8 cellular contexts compared by ENCODE assay signal in the genomic region with DNA sequence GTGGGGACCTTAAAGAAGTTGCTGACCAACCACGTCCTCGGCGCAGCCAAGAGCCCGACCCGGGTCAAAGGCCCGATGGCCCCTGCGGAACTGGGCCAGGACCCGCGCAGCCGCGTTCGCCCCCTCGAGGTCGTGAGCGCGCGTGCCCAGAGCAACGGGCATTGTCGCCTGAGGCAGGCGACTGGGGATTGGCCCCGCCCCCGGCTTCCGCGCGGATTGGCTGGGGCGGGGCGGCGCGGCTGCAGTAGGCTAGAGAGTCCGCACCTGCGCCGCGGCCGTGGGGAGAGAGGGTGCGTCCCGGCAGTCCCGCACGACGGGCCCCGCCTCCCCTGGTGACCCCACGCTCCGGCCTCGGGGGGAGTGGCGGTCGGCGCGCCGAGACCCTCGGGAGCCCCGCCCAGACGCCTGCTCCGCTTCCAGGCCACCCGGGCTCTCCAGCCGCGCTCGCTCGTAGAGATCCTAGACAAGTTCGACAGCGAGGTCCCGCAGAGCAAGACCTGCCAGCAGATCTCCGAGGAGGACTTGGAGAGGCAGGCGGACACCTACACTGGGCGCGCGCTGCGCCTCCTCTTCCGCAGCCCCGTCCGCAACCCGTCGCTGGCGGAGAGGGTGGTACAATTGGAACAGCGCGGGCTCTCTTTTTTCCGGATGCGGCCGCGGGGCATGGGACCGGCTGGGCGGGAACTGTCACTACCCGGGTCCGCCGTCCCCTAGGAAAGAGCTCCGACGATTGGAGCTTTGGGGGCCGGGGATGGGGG. TPM values are rescaled to one million over a fixed set of nuclear protein-coding genes. Genes with fewer than 3 reads are reported as not detected.
DNase-seq lines count a peak whose midpoint lies in the region; ATAC-seq, FAIRE-seq and TF ChIP-seq lines count a peak whose summit lies in the region.

No MANE protein-coding gene starts in this region.

- intact Hi-C loops in Calu3 (cut with micrococcal nuclease; ENCODE audit: unreplicated experiment): no loop called here

- TF ChIP-seq EP300 in gastroesophageal sphincter (IDR thresholded peaks at IDR 0.05): no peak

- ATAC-seq in GM21367 (IDR thresholded peaks at IDR 0.05; ENCODE audit: unreplicated experiment) (peak; percentile 52), gastroesophageal sphincter (peak; percentile 75)

- H3K36me3 Mint-ChIP-seq in Calu3 (ENCODE audit: insufficient read depth, unreplicated experiment): peaks cover 46% of the 10 kb centered on the region

- H3K27ac ChIP-seq in KMS-11 (peak overlapping the region; percentile 19; the same call in 1 of the 2 replicates), gastroesophageal sphincter (peak overlapping the region in 1 of 4 donors; percentile 17), trophoblast cell (ENCODE audit: low read depth, low read length) (peak overlapping the region; percentile 77)

- CTCF ChIA-PET in Calu3 (lab: Charles Lee): interaction anchor here (0.6 to 1.0 kb wide), 4 partner anchors 11 to 268 kb away, joined by 3 to 6 read pairs (median 4); no protein-coding TSS in a partner anchor

- H3K18ac ChIP-seq in trophoblast cell (ENCODE audit: low read length): peak overlapping the region; percentile 62

- H3K4me1 Mint-ChIP-seq in Calu3 (ENCODE audit: low read depth, unreplicated experiment): peaks cover 13% of the 10 kb centered on the region

- peak; percentile 13 to 15 for TF ChIP-seq POLR2A in gastroesophageal sphincter (IDR thresholded peaks at IDR 0.05)

- peak overlapping the region; percentile 14 for H2BK12ac ChIP-seq in trophoblast cell (ENCODE audit: low read length)

- H3K4me3 ChIP-seq in KMS-11 (IDR thresholded peaks at IDR 0.05; ENCODE audit: insufficient read depth, low read depth, low read length) (no peak overlapping the region), gastroesophageal sphincter (peak overlapping the region; percentile 25 to 51), trophoblast cell (ENCODE audit: low read depth, low read length) (peak overlapping the region; percentile 68)

- no peak overlapping the region for H3K4ac ChIP-seq in trophoblast cell (ENCODE audit: low read depth, low read length)

- 1% methylated on average over 13 of the region's 86 CpGs; no CpG with 5 or more reads in 1 of the 2 donors for WGBS in gastroesophageal sphincter (ENCODE audit: low coverage in 1 of 2), 2 donors
- no CpG with 5 or more reads among the region's 86 CpGs for WGBS in trophoblast cell (ENCODE audit: extremely low coverage, insufficient coverage, insufficient read length)

- DNase-seq in Calu3 (peak; percentile 91), RCC 7860 (ENCODE audit: low spot score) (peak; percentile 12), trophoblast cell (peak; percentile 78 to 86), ureter (ENCODE audit: low spot score) (peak; percentile 70)
- DNase-seq in activated T-helper 1 cell treated with anti-CD3 and anti-CD28 coated beads, Interleukin-2, amount 50 U/mL, for 16 hours (ENCODE audit: low read depth in 1 of 2, low spot score in 1 of 2): peak; percentile 48 to 71

- no TSS peak for BruUV-seq in Calu3 (replicated peaks; lab: Mats Ljungman, UMichigan)

- H2BK120ac ChIP-seq in trophoblast cell (ENCODE audit: insufficient read depth, low read length, poor library complexity): peak overlapping the region; percentile 47

- H3K36me3 ChIP-seq in KMS-11 (ENCODE audit: insufficient read depth) (no peaks in the 10 kb centered on the region; the same call in 1 of the 2 replicates), gastroesophageal sphincter (no peaks in the 10 kb centered on the region), trophoblast cell (ENCODE audit: control insufficient read depth in 1 of 2, insufficient read depth in 2 of 2, low read length in 2 of 2) (peaks cover 9 to 14% of the 10 kb centered on the region in 2 experiments)

- peaks cover 17% of the 10 kb centered on the region for H3K4me1 ChIP-seq in KMS-11 (ENCODE audit: low read depth, poor library complexity, severe bottlenecking)
- peaks cover 0 to 18% (median under 1%) of the 10 kb centered on the region in 3 donors for H3K4me1 ChIP-seq in gastroesophageal sphincter
- peaks cover 23 to 29% of the 10 kb centered on the region in 2 experiments for H3K4me1 ChIP-seq in trophoblast cell (ENCODE audit: control insufficient read depth in 1 of 2, insufficient read depth in 2 of 2, low read length in 2 of 2)

- H2AK5ac ChIP-seq in trophoblast cell (ENCODE audit: low read length): no peak overlapping the region

- H4K12ac ChIP-seq in trophoblast cell (ENCODE audit: low read depth, low read length): peak overlapping the region; percentile 76

- H4K91ac ChIP-seq in trophoblast cell (ENCODE audit: low read depth, low read length): peak overlapping the region; percentile 81

- FAIRE-seq in RCC 7860 (lab: Jason Lieb, UNC): no peak

- TF ChIP-seq CTCF in Calu3 (IDR thresholded peaks at IDR 0.05; ENCODE audit: unreplicated experiment) (peak; percentile 22), KMS-11 (conservative IDR thresholded peaks at IDR 0.05; ENCODE audit: low read depth, low read length) (peak; percentile 39; the same call in 1 of the 2 replicates), gastroesophageal sphincter (IDR thresholded peaks at IDR 0.05) (no peak)

- H3K27ac Mint-ChIP-seq in Calu3 (ENCODE audit: unreplicated experiment): peak overlapping the region; percentile 70

- H3K9ac ChIP-seq in KMS-11: peak overlapping the region; percentile 45; the same call in 1 of the 2 replicates
- H3K9ac ChIP-seq in trophoblast cell (ENCODE audit: low read length): peak overlapping the region; percentile 10

- no peaks in the 10 kb centered on the region for H3K9me3 ChIP-seq in gastroesophageal sphincter
- H3K9me3 ChIP-seq in trophoblast cell (ENCODE audit: insufficient read depth, low read depth, low read length): peaks cover under 1% of the 10 kb centered on the region

- H4K8ac ChIP-seq in trophoblast cell (ENCODE audit: low read depth, low read length): peak overlapping the region; percentile 23

- H4K20me1 ChIP-seq in KMS-11 (ENCODE audit: insufficient read depth): no peaks in the 10 kb centered on the region

- peaks cover 10% of the 10 kb centered on the region; the same call in 1 of the 2 replicates for H3K79me2 ChIP-seq in KMS-11 (ENCODE audit: insufficient read depth, low read depth)
- peaks cover 4% of the 10 kb centered on the region for H3K79me2 ChIP-seq in trophoblast cell (ENCODE audit: control insufficient read depth, insufficient read depth, low read length, poor library complexity)

- peaks cover 18% of the 10 kb centered on the region for H3K79me1 ChIP-seq in trophoblast cell (ENCODE audit: low read length)

- H3K23ac ChIP-seq in trophoblast cell (ENCODE audit: low read length): no peak overlapping the region

- H3K27me3 ChIP-seq in KMS-11 (ENCODE audit: insufficient read depth, low read depth) (no peaks in the 10 kb centered on the region), gastroesophageal sphincter (peaks cover 78% of the 10 kb centered on the region), trophoblast cell (ENCODE audit: insufficient read depth, low read length) (no peaks in the 10 kb centered on the region)

- peak overlapping the region; percentile 44 for H2BK5ac ChIP-seq in trophoblast cell (ENCODE audit: low read depth, low read length, poor library complexity)

- no peaks in the 10 kb centered on the region for H3K27me3 Mint-ChIP-seq in Calu3 (ENCODE audit: unreplicated experiment)

- peak overlapping the region; percentile 87 for H3K4me3 Mint-ChIP-seq in Calu3 (ENCODE audit: low read depth, unreplicated experiment)

- peak overlapping the region; percentile 78 for H2AFZ ChIP-seq in KMS-11 (ENCODE audit: low read depth)
- peak overlapping the region; percentile 91 for H2AFZ ChIP-seq in trophoblast cell (ENCODE audit: insufficient read depth, low read length, poor library complexity)

- peak overlapping the region; percentile 63 for H3K4me2 ChIP-seq in KMS-11
- peak overlapping the region; percentile 72 for H3K4me2 ChIP-seq in trophoblast cell (ENCODE audit: low read length)

- H3K14ac ChIP-seq in trophoblast cell (ENCODE audit: low read length): peak overlapping the region; percentile 92

- H3K9me3 Mint-ChIP-seq in Calu3 (ENCODE audit: low read depth, unreplicated experiment): no peaks in the 10 kb centered on the region

RNA-seq across cellular contexts. Expression of a gene that starts 8.3 kb away (rescaled TPM):
- total RNA-seq in Calu3 (2022) (46.9 and 50.5 TPM in 2 replicates), gastroesophageal sphincter (10 to 100 TPM; 18.6 to 38.0 (median 22.4) TPM), ureter (62.9 TPM)
- polyA plus RNA-seq in trophoblast cell (2013): 31.0 and 32.4 TPM in 2 replicates

RNA-seq across cellular contexts. Expression of a gene that starts 15.4 kb away (rescaled TPM):
- total RNA-seq in Calu3 (2022): 87.0 and 88.2 TPM in 2 replicates
- 10 to 100 TPM; 20.7 to 44.1 (median 30.5) TPM for total RNA-seq in gastroesophageal sphincter
- polyA plus RNA-seq in trophoblast cell (2013): 59.2 and 63.2 TPM in 2 replicates
- 28.1 TPM for total RNA-seq in ureter

RNA-seq across cellular contexts. Expression of a gene that starts 25.0 kb away (rescaled TPM):
- total RNA-seq in Calu3 (2022) (0.17 TPM in 1 of 2 replicates, not detected in the other), gastroesophageal sphincter (1 to 10 TPM in 1 of 4 donors, under 1 TPM in 3; 0.16 to 1.3 (median 0.20) TPM), ureter (0.57 TPM)
- 0.41 and 0.42 TPM in 2 replicates for polyA plus RNA-seq in trophoblast cell (2013)

RNA-seq across cellular contexts. Expression of a gene that starts 27.7 kb away (rescaled TPM):
- 57.9 and 64.2 TPM in 2 replicates for total RNA-seq in Calu3 (2022)
- 10 to 100 TPM; 13.1 to 23.6 (median 22.1) TPM for total RNA-seq in gastroesophageal sphincter
- 18.4 and 21.0 TPM in 2 replicates for polyA plus RNA-seq in trophoblast cell (2013)
- total RNA-seq in ureter: 27.2 TPM

Comparison
In these comparisons a context has a peak if more than half of its experiments do, and no peak if none do; other contexts are left out.
1. DNase-seq: peak in every context shown above with its lines; median percentile 91 in Calu3; 82 in trophoblast cell; 70 in ureter; 60 in activated T-helper 1 cell treated with anti-CD3 and anti-CD28 coated beads, Interleukin-2, amount 50 U/mL, for 16 hours; 12 in RCC 7860.
2. CTCF ChIP-seq: peak in Calu3 (single experiment) and KMS-11 (single experiment); none in gastroesophageal sphincter (0 of 4).